8 cellular contexts compared by ENCODE assay signal in the genomic region with DNA sequence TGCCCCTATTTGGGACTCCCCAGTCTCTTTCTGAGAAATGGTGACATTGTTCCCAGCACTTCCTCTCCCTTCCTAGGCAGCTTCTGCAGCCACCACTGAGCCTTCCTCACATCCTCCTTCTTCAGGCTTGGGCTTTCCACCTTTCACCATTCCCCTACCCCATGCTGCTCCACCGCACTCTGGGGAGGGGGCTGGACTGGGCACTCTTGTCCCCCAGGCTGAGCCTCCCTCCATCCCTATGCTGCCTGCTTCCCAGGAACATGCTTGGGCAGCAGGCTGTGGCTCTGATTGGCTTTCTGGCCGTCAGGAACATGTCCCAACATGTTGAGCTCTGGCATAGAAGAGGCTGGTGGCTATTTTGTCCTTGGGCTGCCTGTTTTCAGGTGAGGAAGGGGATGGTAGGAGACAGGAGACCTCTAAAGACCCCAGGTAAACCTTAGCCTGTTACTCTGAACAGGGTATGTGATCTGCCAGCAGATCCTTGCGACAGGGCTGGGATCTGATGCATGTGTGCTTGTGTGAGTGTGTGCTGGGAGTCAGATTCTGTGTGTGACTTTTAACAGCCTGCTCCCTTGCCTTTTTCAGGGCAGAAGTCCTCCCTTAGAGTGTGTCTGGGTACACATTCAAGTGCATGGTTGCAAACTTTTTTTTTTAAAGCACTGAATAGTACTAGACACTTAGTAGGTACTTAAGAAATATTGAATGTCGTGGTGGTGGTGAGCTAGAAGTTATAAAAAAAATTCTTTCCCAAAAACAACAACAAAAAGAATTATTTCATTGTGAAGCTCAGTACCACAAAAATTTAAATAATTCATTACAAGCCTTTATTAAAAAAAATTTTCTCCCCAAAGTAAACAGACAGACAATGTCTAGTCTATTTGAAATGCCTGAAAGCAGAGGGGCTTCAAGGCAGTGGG. TPM values are rescaled to one million over a fixed set of nuclear protein-coding genes. Genes with fewer than 3 reads are reported as not detected.
A peak's percentile ranks its signal among the peaks of the same experiment; 100 is the strongest.
DNase-seq lines count a peak whose midpoint lies in the region; ATAC-seq and TF ChIP-seq lines count a peak whose summit lies in the region.

No MANE protein-coding gene starts in this region.

- no peak for ATAC-seq in GM21825 (IDR thresholded peaks at IDR 0.05; ENCODE audit: unreplicated experiment)

- peaks cover 36% of the 10 kb centered on the region for H3K36me3 Mint-ChIP-seq in MCF 10A (ENCODE audit: insufficient read depth, unreplicated experiment)

- H4K20me1 ChIP-seq in Loucy (ENCODE audit: insufficient read depth, low read length, poor library complexity, severe bottlenecking) (no peaks in the 10 kb centered on the region), neural cell (ENCODE audit: insufficient read depth) (no peaks in the 10 kb centered on the region)

- H3K27me3 ChIP-seq in Loucy (ENCODE audit: insufficient read depth, low read length, poor library complexity, severe bottlenecking) (no peaks in the 10 kb centered on the region), neural cell (ENCODE audit: insufficient read depth, low read depth, low read length) (peaks cover 30% of the 10 kb centered on the region)

- intact Hi-C loops in MCF 10A (cut with micrococcal nuclease) = loop anchor here (1.0 to 5.0 kb wide), 3 partner anchors 9 to 129 kb away; a partner anchor contains a TSS

- no peak for TF ChIP-seq EP300 in neural cell (conservative IDR thresholded peaks at IDR 0.05; ENCODE audit: poor library complexity, severe bottlenecking)

- TF ChIP-seq RAD21 in neural cell (conservative IDR thresholded peaks at IDR 0.05) = no peak

- POLR2A ChIA-PET in MCF 10A (lab: Yijun Ruan, JAX) = interaction anchor here (0.6 to 17.5 kb wide), 22 partner anchors 9 to 950 kb away, joined by 3 to 495 read pairs (median 6); a partner anchor contains a TSS

- no peak overlapping the region for H3K4me3 ChIP-seq in Loucy (ENCODE audit: low read length, poor library complexity, severe bottlenecking)
- H3K4me3 ChIP-seq in neural cell (ENCODE audit: low read length) = no peak overlapping the region

- TSS peak; percentile 8 for BruUV-seq in MCF 10A (replicated peaks; lab: Mats Ljungman, UMichigan)

- H3K9me3 ChIP-seq in Loucy (ENCODE audit: insufficient read depth, low read depth, low read length) (no peaks in the 10 kb centered on the region), neural cell (ENCODE audit: low read length) (no peaks in the 10 kb centered on the region)

- H2AFZ ChIP-seq in Loucy (ENCODE audit: low read length) = no peak overlapping the region
- H2AFZ ChIP-seq in neural cell (ENCODE audit: low read depth, low read length) = no peak overlapping the region

- H3K4me1 ChIP-seq in Loucy (ENCODE audit: insufficient read depth, low read length, poor library complexity, severe bottlenecking) = peaks cover 35% of the 10 kb centered on the region

- H3K4me2 ChIP-seq in Loucy (ENCODE audit: low read depth, low read length, poor library complexity, severe bottlenecking) (no peak overlapping the region), neural cell (ENCODE audit: low read length) (no peak overlapping the region)

- H3K4me3 Mint-ChIP-seq in MCF 10A (ENCODE audit: unreplicated experiment) = peak overlapping the region; percentile 87

- no peaks in the 10 kb centered on the region for H3K9me2 ChIP-seq in Loucy (replicated peaks; ENCODE audit: low read depth, low read length)
- H3K9me2 ChIP-seq in neural cell (ENCODE audit: insufficient read depth, low read length) = no peaks in the 10 kb centered on the region

- CTCF ChIA-PET in MCF 10A (lab: Yijun Ruan, JAX) = interaction anchor here (0.7 to 8.0 kb wide), 8 partner anchors 9 to 1208 kb away, joined by 3 to 37 read pairs (median 5); no protein-coding TSS in a partner anchor

- peaks cover 6% of the 10 kb centered on the region; the same call in 1 of the 2 replicates for H3F3A ChIP-seq in Loucy (ENCODE audit: low read depth)
- no peaks in the 10 kb centered on the region for H3F3A ChIP-seq in neural cell (ENCODE audit: insufficient read depth, low read length, poor library complexity, severe bottlenecking)

- TF ChIP-seq CTCF in Loucy (conservative IDR thresholded peaks at IDR 0.05; ENCODE audit: low read length) = no peak
- TF ChIP-seq CTCF in MCF 10A (IDR thresholded peaks at IDR 0.05; ENCODE audit: unreplicated experiment) = no peak
- no peak for TF ChIP-seq CTCF in neural cell (IDR thresholded peaks at IDR 0.05; ENCODE audit: poor library complexity, severe bottlenecking)

- H3K79me2 ChIP-seq in Loucy (ENCODE audit: insufficient read depth, low read length) = no peaks in the 10 kb centered on the region; the same call in 1 of the 2 replicates
- H3K79me2 ChIP-seq in neural cell (replicated peaks; ENCODE audit: insufficient read depth, low read length) = peaks cover 6% of the 10 kb centered on the region

- no peaks in the 10 kb centered on the region for H3K9me3 Mint-ChIP-seq in MCF 10A (ENCODE audit: unreplicated experiment)

- peaks cover 28% of the 10 kb centered on the region for H3K4me1 Mint-ChIP-seq in MCF 10A (ENCODE audit: insufficient read depth, unreplicated experiment)

- H3K9ac ChIP-seq in Loucy (ENCODE audit: low read depth, low read length, poor library complexity, severe bottlenecking) (peak overlapping the region; percentile 59), neural cell (ENCODE audit: low read length) (no peak overlapping the region)

- no peaks in the 10 kb centered on the region for H3K36me3 ChIP-seq in Loucy (ENCODE audit: insufficient read depth, low read length)
- no peaks in the 10 kb centered on the region for H3K36me3 ChIP-seq in neural cell (ENCODE audit: insufficient read depth, low read length)

- H3K27me3 Mint-ChIP-seq in MCF 10A (ENCODE audit: insufficient read depth, unreplicated experiment) = no peaks in the 10 kb centered on the region

- peak overlapping the region; percentile 97 for H3K27ac Mint-ChIP-seq in MCF 10A (ENCODE audit: low read depth, unreplicated experiment)

- DNase-seq in DMS79 (lab: John Stamatoyannopoulos, UW) = peak; percentile 68
- DNase-seq in MCF 10A (ENCODE audit: unreplicated experiment) = peak; percentile 72
- DNase-seq in HK-2 (ENCODE audit: unreplicated experiment) = no peak
- DNase-seq in KG1 (lab: John Stamatoyannopoulos, UW) = no peak
- DNase-seq in cerebellar nuclear complex (lab: John Stamatoyannopoulos, UW) = no peak

- H3K27ac ChIP-seq in neural cell (ENCODE audit: low read length) = peak overlapping the region; percentile 11

TF ChIP-seq in neural cell, 6 proteins besides CTCF, POLR2A, EP300 and RAD21:
- no peak for TF ChIP-seq MXI1 (conservative IDR thresholded peaks at IDR 0.05; ENCODE audit: poor library complexity, severe bottlenecking)
- TF ChIP-seq POLR2AphosphoS5 (IDR thresholded peaks at IDR 0.05) = no peak

RNA-seq across cellular contexts. Expression of a gene that starts 2.1 kb away (rescaled TPM):
- 407 and 489 TPM in 2 replicates for total RNA-seq in MCF 10A (2022)
- 23.0 and 28.9 TPM in 2 replicates for polyA plus RNA-seq in neural cell
- polyA minus RNA-seq in neural cell = 17.5 and 18.6 TPM in 2 replicates

RNA-seq across cellular contexts. Expression of a gene that starts 21.2 kb away (rescaled TPM):
- 0.09 TPM in 1 of 2 replicates, not detected in the other for total RNA-seq in MCF 10A (2022)
- polyA plus RNA-seq in neural cell = not detected in 2 replicates
- not detected in 2 replicates for polyA minus RNA-seq in neural cell

Comparison
In these comparisons a context has a peak if more than half of its experiments do, and no peak if none do; other contexts are left out.
1. DNase-seq: peak in DMS79 (single experiment) and MCF 10A (single experiment); none in HK-2 (single experiment), KG1 (single experiment) and cerebellar nuclear complex (0 of 2).